In the genomic region with DNA sequence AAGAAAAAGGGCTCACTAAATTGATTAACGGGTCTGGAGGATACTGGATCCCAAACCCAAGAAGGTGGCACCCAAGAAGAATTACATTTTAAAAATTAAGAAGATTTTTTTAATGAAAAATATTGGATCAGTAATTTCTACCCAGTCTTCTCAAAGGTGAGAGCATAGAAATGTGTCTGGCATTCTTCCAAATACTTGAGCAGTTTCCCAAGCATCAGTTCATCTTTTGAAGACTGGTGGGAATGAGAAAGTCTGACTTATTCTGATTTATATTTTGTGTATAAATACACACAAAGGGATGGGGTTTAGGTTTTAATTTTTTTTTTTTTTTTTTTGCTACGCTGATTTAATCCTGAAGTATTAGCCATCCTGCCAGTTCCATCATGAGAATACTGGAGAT, we compare ENCODE assay signal across 9 cellular contexts. TPM values are rescaled to one million over a fixed set of nuclear protein-coding genes. Genes with fewer than 3 reads are reported as not detected.
DNase-seq lines count a peak whose midpoint lies in the region; ATAC-seq, FAIRE-seq and TF ChIP-seq lines count a peak whose summit lies in the region.
"Had no signal": no experiment of that assay in that cellular context is flagged by ENCODE, and none has a peak within 500 bp of the region (broad histone marks: within the 10 kb centered on the region; RNA-seq: fewer than 3 reads in every experiment).

No MANE protein-coding gene starts in this region.

- peaks cover 6 to 15% of the 10 kb centered on the region in 2 donors for H3K4me1 ChIP-seq in kidney (ENCODE audit: control insufficient read depth in 1 of 2, insufficient read depth in 1 of 2, low read depth in 1 of 2, low read length in 2 of 2)

- peaks cover 70% of the 10 kb centered on the region for H3K36me3 Mint-ChIP-seq in stimulated activated naive CD8-positive, alpha-beta T cell treated with anti-CD3 and anti-CD28 coated beads, Interleukin-15, Interleukin-2, amounts not matched to agents 100 ng/mL and 50 ng/mL, for 24 hours (ENCODE audit: low read depth)
- H3K36me3 Mint-ChIP-seq in activated naive CD8-positive, alpha-beta T cell treated with anti-CD3 and anti-CD28 coated beads for 36 hours: peaks cover 57% of the 10 kb centered on the region

- H3K9me3 Mint-ChIP-seq in stimulated activated naive CD8-positive, alpha-beta T cell treated with anti-CD3 and anti-CD28 coated beads, Interleukin-15, Interleukin-2, amounts not matched to agents 100 ng/mL and 50 ng/mL, for 24 hours: no peaks in the 10 kb centered on the region
- no peaks in the 10 kb centered on the region for H3K9me3 Mint-ChIP-seq in activated naive CD8-positive, alpha-beta T cell treated with anti-CD3 and anti-CD28 coated beads for 36 hours

- H3K36me3 ChIP-seq in kidney (ENCODE audit: control insufficient read depth in 1 of 2, insufficient read depth in 2 of 2, low read length in 2 of 2): peaks cover 0 to 4% of the 10 kb centered on the region in 2 donors

- peak overlapping the region; percentile 18 to 74 for H3K4me3 ChIP-seq in kidney (ENCODE audit: low read length in 2 of 2)

- no peak for DNase-seq in stimulated activated naive CD8-positive, alpha-beta T cell treated with anti-CD3 and anti-CD28 coated beads, Interleukin-15, Interleukin-2, amounts not matched to agents 100 U/mL and 50 U/mL, for 24 hours
- DNase-seq in activated naive CD8-positive, alpha-beta T cell treated with anti-CD3 and anti-CD28 coated beads for 36 hours: no peak
- DNase-seq in kidney: no peak
- no peak for DNase-seq in KG1 (lab: John Stamatoyannopoulos, UW)
- DNase-seq in urothelium cell line (ENCODE audit: low spot score): no peak
- DNase-seq in effector CD8-positive, alpha-beta T cell (lab: John Stamatoyannopoulos, UW): no peak

- peak overlapping the region in 1 of 2 donors; percentile 88 for H3K9ac ChIP-seq in kidney (ENCODE audit: low read length in 2 of 2)

- no peaks in the 10 kb centered on the region for H3K9me3 ChIP-seq in kidney (ENCODE audit: control insufficient read depth in 1 of 2, low read length in 2 of 2)
- H3K9me3 ChIP-seq: esophagus muscularis mucosa had no signal

- H3K4me1 Mint-ChIP-seq in stimulated activated naive CD8-positive, alpha-beta T cell treated with anti-CD3 and anti-CD28 coated beads, Interleukin-15, Interleukin-2, amounts not matched to agents 100 ng/mL and 50 ng/mL, for 24 hours (ENCODE audit: low read depth): peaks cover 56% of the 10 kb centered on the region
- peaks cover 32% of the 10 kb centered on the region for H3K4me1 Mint-ChIP-seq in activated naive CD8-positive, alpha-beta T cell treated with anti-CD3 and anti-CD28 coated beads for 36 hours

- H3K4me3 Mint-ChIP-seq in stimulated activated naive CD8-positive, alpha-beta T cell treated with anti-CD3 and anti-CD28 coated beads, Interleukin-15, Interleukin-2, amounts not matched to agents 100 ng/mL and 50 ng/mL, for 24 hours: peak overlapping the region; percentile 89
- H3K4me3 Mint-ChIP-seq in activated naive CD8-positive, alpha-beta T cell treated with anti-CD3 and anti-CD28 coated beads for 36 hours: peak overlapping the region; percentile 91

- H3K27ac Mint-ChIP-seq in stimulated activated naive CD8-positive, alpha-beta T cell treated with anti-CD3 and anti-CD28 coated beads, Interleukin-15, Interleukin-2, amounts not matched to agents 100 ng/mL and 50 ng/mL, for 24 hours: peak overlapping the region; percentile 4
- no peak overlapping the region for H3K27ac Mint-ChIP-seq in activated naive CD8-positive, alpha-beta T cell treated with anti-CD3 and anti-CD28 coated beads for 36 hours

- ATAC-seq in stimulated activated naive CD8-positive, alpha-beta T cell treated with anti-CD3 and anti-CD28 coated beads, Interleukin-15, Interleukin-2, amounts not matched to agents 100 U/mL and 50 U/mL, for 24 hours: no peak
- no peak for ATAC-seq in HG02938 (IDR thresholded peaks at IDR 0.05; ENCODE audit: unreplicated experiment)

- TF ChIP-seq CTCF in kidney (IDR thresholded peaks at IDR 0.05; ENCODE audit: borderline replicate concordance, extremely low read depth, insufficient read depth): no peak

- H3K27me3 Mint-ChIP-seq in stimulated activated naive CD8-positive, alpha-beta T cell treated with anti-CD3 and anti-CD28 coated beads, Interleukin-15, Interleukin-2, amounts not matched to agents 100 ng/mL and 50 ng/mL, for 24 hours: no peaks in the 10 kb centered on the region
- H3K27me3 Mint-ChIP-seq in activated naive CD8-positive, alpha-beta T cell treated with anti-CD3 and anti-CD28 coated beads for 36 hours: no peaks in the 10 kb centered on the region

- H3K27ac ChIP-seq in kidney (ENCODE audit: low read depth in 2 of 2, low read length in 2 of 2): no peak overlapping the region

- no peak for FAIRE-seq in kidney (lab: Jason Lieb, UNC)
- FAIRE-seq in urothelium cell line (lab: Jason Lieb, UNC): no peak

- intact Hi-C loops in kidney (cut with DNase I): no loop called here

RNA-seq across cellular contexts. Expression of a gene that starts 3.3 kb away (rescaled TPM):
- total RNA-seq in activated naive CD8-positive, alpha-beta T cell treated with anti-CD3 and anti-CD28 coated beads for 36 hours: 10 to 100 TPM; 30.1 to 30.9 TPM
- 15.5 TPM for total RNA-seq in kidney
- polyA plus RNA-seq in kidney (ENCODE audit: insufficient read depth, low read depth, low replicate concordance): 16.7 TPM

RNA-seq across cellular contexts. Expression of a gene that starts 3.5 kb away (rescaled TPM):
- total RNA-seq in activated naive CD8-positive, alpha-beta T cell treated with anti-CD3 and anti-CD28 coated beads for 36 hours: 100 to 1,000 TPM; 198 to 235 TPM
- 94.9 TPM for total RNA-seq in kidney
- polyA plus RNA-seq in kidney (ENCODE audit: insufficient read depth, low read depth, low replicate concordance): 133 TPM
